ENCODE assay signal across 1 cellular context in genomic region chr10:72272689-72273409, GRCh38.
A peak's percentile ranks its signal among the peaks of the same experiment; 100 is the strongest.
TF ChIP-seq lines count a peak whose summit lies in the region.

No MANE protein-coding gene starts in this region.

TF ChIP-seq in K562, 482 proteins besides CTCF, POLR2A, EP300 and RAD21 (continued from another document and continues in another):
- TF ChIP-seq, protein P1, sequence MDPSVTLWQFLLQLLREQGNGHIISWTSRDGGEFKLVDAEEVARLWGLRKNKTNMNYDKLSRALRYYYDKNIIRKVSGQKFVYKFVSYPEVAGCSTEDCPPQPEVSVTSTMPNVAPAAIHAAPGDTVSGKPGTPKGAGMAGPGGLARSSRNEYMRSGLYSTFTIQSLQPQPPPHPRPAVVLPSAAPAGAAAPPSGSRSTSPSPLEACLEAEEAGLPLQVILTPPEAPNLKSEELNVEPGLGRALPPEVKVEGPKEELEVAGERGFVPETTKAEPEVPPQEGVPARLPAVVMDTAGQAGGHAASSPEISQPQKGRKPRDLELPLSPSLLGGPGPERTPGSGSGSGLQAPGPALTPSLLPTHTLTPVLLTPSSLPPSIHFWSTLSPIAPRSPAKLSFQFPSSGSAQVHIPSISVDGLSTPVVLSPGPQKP (CRISPR knock-in tag; IDR thresholded peaks at IDR 0.05) = no peak
- TF ChIP-seq ZNF124 (CRISPR knock-in tag; IDR thresholded peaks at IDR 0.05) (no peak), CCNT2 (IDR thresholded peaks at IDR 0.05; ENCODE audit: borderline replicate concordance, extremely low read depth, insufficient read length, low read depth, low read length) (peak; percentile 89), POLR3G (IDR thresholded peaks at IDR 0.05; ENCODE audit: extremely low read depth, insufficient read length, insufficient replicate concordance) (no peak), MYNN (IDR thresholded peaks at IDR 0.05) (peak; percentile 87), MYNN (CRISPR knock-in tag; IDR thresholded peaks at IDR 0.05) (no peak), E2F4 (CRISPR knock-in tag; IDR thresholded peaks at IDR 0.05; ENCODE audit: low read depth) (peak; percentile 67), FOXK2 (conservative IDR thresholded peaks at IDR 0.05 in 1 of 2, IDR thresholded peaks at IDR 0.05 in 1 of 2; ENCODE audit: low read depth in 2 of 2) (no peak), NFXL1 (CRISPR knock-in tag; IDR thresholded peaks at IDR 0.05) (no peak), ZNF699 (CRISPR knock-in tag; IDR thresholded peaks at IDR 0.05; ENCODE audit: insufficient replicate concordance) (no peak), TRIM28 (IDR thresholded peaks at IDR 0.05) (peak; percentile 21; the same call in 1 of the 2 replicates), DNMT1 (IDR thresholded peaks at IDR 0.05) (no peak), CHCHD3 (CRISPR knock-in tag; IDR thresholded peaks at IDR 0.05) (no peak), PATZ1 (CRISPR knock-in tag; IDR thresholded peaks at IDR 0.05; ENCODE audit: borderline replicate concordance) (peak; percentile 60; the same call in 1 of the 2 replicates), DPF2 (IDR thresholded peaks at IDR 0.05) (no peak), RBBP5 (IDR thresholded peaks at IDR 0.05; ENCODE audit: borderline replicate concordance, insufficient read depth, low read length, poor library complexity, severe bottlenecking) (peak; percentile 78), RFX5 (IDR thresholded peaks at IDR 0.05; ENCODE audit: low read depth, low read length) (no peak), HMGN3 (IDR thresholded peaks at IDR 0.05; ENCODE audit: borderline replicate concordance, extremely low read depth, insufficient read length, low read depth, low read length) (peak; percentile 98), TARDBP (IDR thresholded peaks at IDR 0.05) (no peak), THRB (CRISPR knock-in tag; conservative IDR thresholded peaks at IDR 0.05) (no peak), PRPF4 (IDR thresholded peaks at IDR 0.05; ENCODE audit: insufficient read depth, low read depth, low read length, poor library complexity, severe bottlenecking) (no peak), MEF2A (IDR thresholded peaks at IDR 0.05; ENCODE audit: control insufficient read depth, low read depth, low read length) (peak; percentile 59; the same call in 1 of the 2 replicates), ETV5 (CRISPR knock-in tag; IDR thresholded peaks at IDR 0.05; ENCODE audit: low read depth) (peak; percentile 78), U2AF1 (optimal IDR thresholded peaks at IDR 0.05; ENCODE audit: low read depth, low read length) (no peak), SETDB1 (IDR thresholded peaks at IDR 0.05; ENCODE audit: low read length) (no peak), NR1H2 (CRISPR knock-in tag; IDR thresholded peaks at IDR 0.05) (peak; percentile 98; the same call in 1 of the 2 replicates), POU5F1 (IDR thresholded peaks at IDR 0.05; ENCODE audit: borderline replicate concordance, low read depth, low read length, partially characterized antibody) (no peak), RBM14 (IDR thresholded peaks at IDR 0.05; ENCODE audit: borderline replicate concordance, insufficient read depth, low read depth, low read length) (peak; percentile 91; the same call in 1 of the 2 replicates), SMAD1 (IDR thresholded peaks at IDR 0.05; ENCODE audit: low read depth, low read length, partially characterized antibody) (peak; percentile 95), SAFB (IDR thresholded peaks at IDR 0.05; ENCODE audit: borderline replicate concordance, low read depth, low read length) (no peak), ZBTB33 (CRISPR knock-in tag; IDR thresholded peaks at IDR 0.05) (peak; percentile 91), ATF1 (CRISPR knock-in tag; IDR thresholded peaks at IDR 0.05) (no peak), ATF1 (tag; IDR thresholded peaks at IDR 0.05) (peak; percentile 79), HDAC8 (tag; IDR thresholded peaks at IDR 0.05) (no peak), ZNF695 (CRISPR knock-in tag; IDR thresholded peaks at IDR 0.05) (no peak), ARID1B (IDR thresholded peaks at IDR 0.05) (no peak), SOX6 (IDR thresholded peaks at IDR 0.05) (no peak), SLC30A9 (CRISPR knock-in tag; IDR thresholded peaks at IDR 0.05) (no peak), RBM25 (IDR thresholded peaks at IDR 0.05; ENCODE audit: low read depth, low read length, severe bottlenecking) (no peak), JUND (IDR thresholded peaks at IDR 0.05; ENCODE audit: borderline replicate concordance, low read depth, low read length) (peak; percentile 93), JUND (tag; IDR thresholded peaks at IDR 0.05; ENCODE audit: borderline replicate concordance, low read depth, low read length) (no peak), ZNF589 (CRISPR knock-in tag; IDR thresholded peaks at IDR 0.05; ENCODE audit: low read depth) (no peak), NFRKB (IDR thresholded peaks at IDR 0.05; ENCODE audit: low read depth) (no peak), GTF2E2 (tag; IDR thresholded peaks at IDR 0.05) (peak; percentile 74; the same call in 1 of the 2 replicates), NELFE (IDR thresholded peaks at IDR 0.05; ENCODE audit: insufficient read depth, insufficient read length) (no peak), ZKSCAN1 (IDR thresholded peaks at IDR 0.05; ENCODE audit: low read depth, low read length) (peak; percentile 58; the same call in 1 of the 2 replicates), ZSCAN29 (IDR thresholded peaks at IDR 0.05) (no peak), FOXK1 (CRISPR knock-in tag; IDR thresholded peaks at IDR 0.05; ENCODE audit: borderline replicate concordance) (no peak), ESRRA (IDR thresholded peaks at IDR 0.05; ENCODE audit: borderline replicate concordance, low read depth) (no peak), HLTF (IDR thresholded peaks at IDR 0.05) (0 out of 2 replicates have a peak, but pooled peaks have one; percentile 16), ZNF224 (CRISPR knock-in tag; IDR thresholded peaks at IDR 0.05) (no peak), NR2C1 (IDR thresholded peaks at IDR 0.05) (no peak), NR2C1 (tag; IDR thresholded peaks at IDR 0.05) (peak; percentile 87), ZNF766 (CRISPR knock-in tag; conservative IDR thresholded peaks at IDR 0.05) (no peak), MCM3 (IDR thresholded peaks at IDR 0.05) (no peak), CREM (IDR thresholded peaks at IDR 0.05; ENCODE audit: low read depth) (peak; percentile 85), BACH1 (tag; IDR thresholded peaks at IDR 0.05) (0 out of 2 replicates have a peak, but pooled peaks have one; percentile 7), SMARCB1 (IDR thresholded peaks at IDR 0.05; ENCODE audit: insufficient read length, low read depth) (no peak), SIRT6 (IDR thresholded peaks at IDR 0.05; ENCODE audit: low read depth, low read length) (no peak)
- TF ChIP-seq, protein P2, sequence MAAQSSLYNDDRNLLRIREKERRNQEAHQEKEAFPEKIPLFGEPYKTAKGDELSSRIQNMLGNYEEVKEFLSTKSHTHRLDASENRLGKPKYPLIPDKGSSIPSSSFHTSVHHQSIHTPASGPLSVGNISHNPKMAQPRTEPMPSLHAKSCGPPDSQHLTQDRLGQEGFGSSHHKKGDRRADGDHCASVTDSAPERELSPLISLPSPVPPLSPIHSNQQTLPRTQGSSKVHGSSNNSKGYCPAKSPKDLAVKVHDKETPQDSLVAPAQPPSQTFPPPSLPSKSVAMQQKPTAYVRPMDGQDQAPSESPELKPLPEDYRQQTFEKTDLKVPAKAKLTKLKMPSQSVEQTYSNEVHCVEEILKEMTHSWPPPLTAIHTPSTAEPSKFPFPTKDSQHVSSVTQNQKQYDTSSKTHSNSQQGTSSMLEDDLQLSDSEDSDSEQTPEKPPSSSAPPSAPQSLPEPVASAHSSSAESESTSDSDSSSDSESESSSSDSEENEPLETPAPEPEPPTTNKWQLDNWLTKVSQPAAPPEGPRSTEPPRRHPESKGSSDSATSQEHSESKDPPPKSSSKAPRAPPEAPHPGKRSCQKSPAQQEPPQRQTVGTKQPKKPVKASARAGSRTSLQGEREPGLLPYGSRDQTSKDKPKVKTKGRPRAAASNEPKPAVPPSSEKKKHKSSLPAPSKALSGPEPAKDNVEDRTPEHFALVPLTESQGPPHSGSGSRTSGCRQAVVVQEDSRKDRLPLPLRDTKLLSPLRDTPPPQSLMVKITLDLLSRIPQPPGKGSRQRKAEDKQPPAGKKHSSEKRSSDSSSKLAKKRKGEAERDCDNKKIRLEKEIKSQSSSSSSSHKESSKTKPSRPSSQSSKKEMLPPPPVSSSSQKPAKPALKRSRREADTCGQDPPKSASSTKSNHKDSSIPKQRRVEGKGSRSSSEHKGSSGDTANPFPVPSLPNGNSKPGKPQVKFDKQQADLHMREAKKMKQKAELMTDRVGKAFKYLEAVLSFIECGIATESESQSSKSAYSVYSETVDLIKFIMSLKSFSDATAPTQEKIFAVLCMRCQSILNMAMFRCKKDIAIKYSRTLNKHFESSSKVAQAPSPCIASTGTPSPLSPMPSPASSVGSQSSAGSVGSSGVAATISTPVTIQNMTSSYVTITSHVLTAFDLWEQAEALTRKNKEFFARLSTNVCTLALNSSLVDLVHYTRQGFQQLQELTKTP (IDR thresholded peaks at IDR 0.05; ENCODE audit: low read depth in 1 of 2, partially characterized antibody in 2 of 2) = peak; percentile 45 to 97
- TF ChIP-seq, protein P3, sequence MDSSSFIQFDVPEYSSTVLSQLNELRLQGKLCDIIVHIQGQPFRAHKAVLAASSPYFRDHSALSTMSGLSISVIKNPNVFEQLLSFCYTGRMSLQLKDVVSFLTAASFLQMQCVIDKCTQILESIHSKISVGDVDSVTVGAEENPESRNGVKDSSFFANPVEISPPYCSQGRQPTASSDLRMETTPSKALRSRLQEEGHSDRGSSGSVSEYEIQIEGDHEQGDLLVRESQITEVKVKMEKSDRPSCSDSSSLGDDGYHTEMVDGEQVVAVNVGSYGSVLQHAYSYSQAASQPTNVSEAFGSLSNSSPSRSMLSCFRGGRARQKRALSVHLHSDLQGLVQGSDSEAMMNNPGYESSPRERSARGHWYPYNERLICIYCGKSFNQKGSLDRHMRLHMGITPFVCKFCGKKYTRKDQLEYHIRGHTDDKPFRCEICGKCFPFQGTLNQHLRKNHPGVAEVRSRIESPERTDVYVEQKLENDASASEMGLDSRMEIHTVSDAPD (CRISPR knock-in tag; IDR thresholded peaks at IDR 0.05) = no peak
